Comparison of ENCODE assay signal across 11 cellular contexts in the genomic region with DNA sequence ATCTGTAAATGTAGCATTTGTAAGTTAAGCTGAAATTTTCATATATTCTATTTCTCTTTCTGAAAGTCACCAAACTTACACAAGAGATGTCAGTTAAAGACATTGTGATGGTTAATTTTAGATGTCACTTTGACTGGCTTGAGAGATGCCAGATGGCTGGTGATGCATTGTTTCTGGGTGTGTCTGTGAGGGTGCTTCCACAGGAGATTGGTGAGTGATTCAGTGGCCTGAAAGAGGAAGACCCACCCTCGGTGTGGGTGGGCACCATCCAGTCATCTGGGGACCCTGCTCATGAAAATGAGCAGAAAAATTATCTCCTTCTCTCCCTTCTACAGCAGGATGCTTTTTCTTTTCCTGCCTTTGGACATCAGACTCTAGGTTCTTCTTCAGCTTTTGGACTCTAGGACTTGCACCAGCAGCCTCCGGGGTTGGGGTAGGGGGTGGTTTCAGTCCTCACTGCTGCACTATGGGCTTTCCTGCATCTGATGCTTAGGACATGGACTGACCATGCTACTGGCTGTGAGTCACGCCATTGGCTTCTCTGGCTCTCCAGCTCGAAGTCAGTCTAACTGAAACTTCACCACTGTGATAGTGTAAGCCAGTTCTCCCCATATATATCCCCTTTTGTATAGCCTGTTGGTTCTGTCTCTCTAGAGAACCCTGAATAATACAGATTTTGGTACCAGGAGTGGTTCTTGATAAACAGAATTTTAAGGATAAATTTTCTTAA. TPM values are rescaled to one million over a fixed set of nuclear protein-coding genes. Genes with fewer than 3 reads are reported as not detected.
DNase-seq lines count a peak whose midpoint lies in the region; ATAC-seq, FAIRE-seq and TF ChIP-seq lines count a peak whose summit lies in the region.
"Had no signal": no experiment of that assay in that cellular context is flagged by ENCODE, and none has a peak within 500 bp of the region (broad histone marks: within the 10 kb centered on the region; RNA-seq: fewer than 3 reads in every experiment).

No MANE protein-coding gene starts in this region.

- peak overlapping the region; percentile 82 for H3K27ac Mint-ChIP-seq in CD4-positive, alpha-beta T cell
- H3K27ac Mint-ChIP-seq in naive thymus-derived CD8-positive, alpha-beta T cell: peak overlapping the region; percentile 75 to 94 (median 88)

- CTCF ChIA-PET in CD4-positive, alpha-beta T cell (lab: Charles Lee): interaction anchor here (0.6 to 1.5 kb wide), 2 partner anchors 10 to 55 kb away, joined by 3 to 4 read pairs; partner anchors contain the start of gene ERP27

- peak in 1 of 10 experiments; percentile 4 for DNase-seq in CD4-positive, alpha-beta T cell
- peak; percentile 29 for DNase-seq in activated naive CD4-positive, alpha-beta T cell treated with anti-CD3 and anti-CD28 coated beads, Interleukin-2, amount 50 U/mL, for 16 hours
- peak in 1 of 10 donors; percentile 14 for DNase-seq in naive thymus-derived CD8-positive, alpha-beta T cell
- no peak for DNase-seq in NCI-H1092 (lab: John Stamatoyannopoulos, UW)
- no peak for DNase-seq in kidney
- no peak for DNase-seq in cerebellar cortex (ENCODE audit: low spot score)
- DNase-seq: kidney glomerular epithelial cell, NCI-H1048 had no signal

- no peak for TF ChIP-seq CTCF in CD4-positive, alpha-beta T cell (IDR thresholded peaks at IDR 0.05)
- TF ChIP-seq CTCF in kidney (IDR thresholded peaks at IDR 0.05; ENCODE audit: borderline replicate concordance, extremely low read depth, insufficient read depth): no peak

- POLR2A ChIA-PET in CD4-positive, alpha-beta T cell (lab: Charles Lee): interaction anchor here (0.8 to 5.2 kb wide), 4 partner anchors 32 to 58 kb away, joined by 3 to 74 read pairs (median 12); partner anchors contain the start of gene ARHGDIB
- POLR2A ChIA-PET in naive thymus-derived CD8-positive, alpha-beta T cell (lab: Charles Lee): interaction anchor here (1.0 to 5.2 kb wide), 7 partner anchors 25 to 223 kb away, joined by 4 to 81 read pairs (median 6); partner anchors contain the start of gene ARHGDIB

- H3K36me3 Mint-ChIP-seq in CD4-positive, alpha-beta T cell (ENCODE audit: low read depth): no peaks in the 10 kb centered on the region
- peaks cover 0 to 13% (median 9%) of the 10 kb centered on the region in 3 donors for H3K36me3 Mint-ChIP-seq in naive thymus-derived CD8-positive, alpha-beta T cell

- peaks cover 6% of the 10 kb centered on the region for H3K9me3 Mint-ChIP-seq in CD4-positive, alpha-beta T cell
- peaks cover 0 to 8% (median 5%) of the 10 kb centered on the region in 9 donors for H3K9me3 Mint-ChIP-seq in naive thymus-derived CD8-positive, alpha-beta T cell

- no peaks in the 10 kb centered on the region for H3K27me3 ChIP-seq in CD4-positive, alpha-beta T cell (ENCODE audit: control insufficient read depth, insufficient read depth, low read length)

- H3K4me1 Mint-ChIP-seq in CD4-positive, alpha-beta T cell (ENCODE audit: low read depth): peaks cover 36% of the 10 kb centered on the region
- H3K4me1 Mint-ChIP-seq in naive thymus-derived CD8-positive, alpha-beta T cell: peaks cover 19 to 62% (median 39%) of the 10 kb centered on the region in 4 donors

- intact Hi-C loops in CD4-positive, alpha-beta T cell (cut with DNase I, micrococcal nuclease): loop anchor here (2.0 to 10.0 kb wide), 4 partner anchors 29 to 759 kb away; no protein-coding TSS in a partner anchor
- intact Hi-C loops in kidney (cut with DNase I): no loop called here

- H3K4me3 ChIP-seq in kidney (ENCODE audit: low read length in 2 of 2): no peak overlapping the region

- no peak for FAIRE-seq in kidney (lab: Jason Lieb, UNC)
- FAIRE-seq: TTC549 had no signal

- H3K9ac ChIP-seq in kidney (ENCODE audit: low read length in 2 of 2): no peak overlapping the region

- H3K4me1 ChIP-seq in kidney (ENCODE audit: control insufficient read depth in 1 of 2, insufficient read depth in 1 of 2, low read depth in 1 of 2, low read length in 2 of 2): peaks cover 0 to 5% of the 10 kb centered on the region in 2 donors

- H3K9me3 ChIP-seq in CD4-positive, alpha-beta T cell (ENCODE audit: control insufficient read depth, low read length): no peaks in the 10 kb centered on the region
- H3K9me3 ChIP-seq in kidney (ENCODE audit: control insufficient read depth in 1 of 2, low read length in 2 of 2): no peaks in the 10 kb centered on the region

- H3K4me3 Mint-ChIP-seq in CD4-positive, alpha-beta T cell: no peak overlapping the region
- peak overlapping the region in 6 of 10 donors; percentile 18 to 68 (median 50) for H3K4me3 Mint-ChIP-seq in naive thymus-derived CD8-positive, alpha-beta T cell

- H3K27me3 Mint-ChIP-seq in CD4-positive, alpha-beta T cell: no peaks in the 10 kb centered on the region
- H3K27me3 Mint-ChIP-seq in naive thymus-derived CD8-positive, alpha-beta T cell: no peaks in the 10 kb centered on the region

- no peaks in the 10 kb centered on the region for H3K36me3 ChIP-seq in kidney (ENCODE audit: control insufficient read depth in 1 of 2, insufficient read depth in 2 of 2, low read length in 2 of 2)

- ATAC-seq in CD4-positive, alpha-beta T cell (ENCODE audit: poor library complexity): peak; percentile 13
- peak; percentile 39 for ATAC-seq in HG03045 (IDR thresholded peaks at IDR 0.05; ENCODE audit: unreplicated experiment)
- ATAC-seq in naive thymus-derived CD8-positive, alpha-beta T cell: peak; percentile 35 to 44
- no peak for ATAC-seq in HG03342 (IDR thresholded peaks at IDR 0.05; ENCODE audit: unreplicated experiment)

- no peak overlapping the region for H3K27ac ChIP-seq in CD4-positive, alpha-beta T cell (ENCODE audit: low read depth, low read length)
- no peak overlapping the region for H3K27ac ChIP-seq in kidney (ENCODE audit: low read depth in 2 of 2, low read length in 2 of 2)

RNA-seq across cellular contexts. Expression of gene PDE6H, which starts 20.9 kb away (rescaled TPM):
- total RNA-seq in CD4-positive, alpha-beta T cell: not detected
- not detected for total RNA-seq in naive thymus-derived CD8-positive, alpha-beta T cell
- not detected for polyA plus RNA-seq in naive thymus-derived CD8-positive, alpha-beta T cell
- total RNA-seq in kidney: not detected
- not detected for polyA plus RNA-seq in kidney (ENCODE audit: insufficient read depth, low read depth, low replicate concordance)

RNA-seq across cellular contexts. Expression of gene ARHGDIB, which starts 32.3 kb away (rescaled TPM):
- 100 to 1,000 TPM; 872 to 942 TPM for total RNA-seq in CD4-positive, alpha-beta T cell
- total RNA-seq in naive thymus-derived CD8-positive, alpha-beta T cell: 100 to 1,000 TPM; 937 to 948 TPM
- polyA plus RNA-seq in naive thymus-derived CD8-positive, alpha-beta T cell: 1,000 to 10,000 TPM; 3,195 to 3,446 (median 3,407) TPM
- 151 TPM for total RNA-seq in kidney
- 127 TPM for polyA plus RNA-seq in kidney (ENCODE audit: insufficient read depth, low read depth, low replicate concordance)

RNA-seq across cellular contexts. Expression of gene ERP27, which starts 55.4 kb away (rescaled TPM):
- total RNA-seq in CD4-positive, alpha-beta T cell: 10 to 100 TPM; 16.2 to 17.1 TPM
- total RNA-seq in naive thymus-derived CD8-positive, alpha-beta T cell: 10 to 100 TPM; 23.9 to 25.8 TPM
- 1 to 10 TPM; 3.2 to 4.4 (median 3.9) TPM for polyA plus RNA-seq in naive thymus-derived CD8-positive, alpha-beta T cell
- 11.0 TPM for total RNA-seq in kidney
- polyA plus RNA-seq in kidney (ENCODE audit: insufficient read depth, low read depth, low replicate concordance): 35.3 TPM
